In the genomic region with DNA sequence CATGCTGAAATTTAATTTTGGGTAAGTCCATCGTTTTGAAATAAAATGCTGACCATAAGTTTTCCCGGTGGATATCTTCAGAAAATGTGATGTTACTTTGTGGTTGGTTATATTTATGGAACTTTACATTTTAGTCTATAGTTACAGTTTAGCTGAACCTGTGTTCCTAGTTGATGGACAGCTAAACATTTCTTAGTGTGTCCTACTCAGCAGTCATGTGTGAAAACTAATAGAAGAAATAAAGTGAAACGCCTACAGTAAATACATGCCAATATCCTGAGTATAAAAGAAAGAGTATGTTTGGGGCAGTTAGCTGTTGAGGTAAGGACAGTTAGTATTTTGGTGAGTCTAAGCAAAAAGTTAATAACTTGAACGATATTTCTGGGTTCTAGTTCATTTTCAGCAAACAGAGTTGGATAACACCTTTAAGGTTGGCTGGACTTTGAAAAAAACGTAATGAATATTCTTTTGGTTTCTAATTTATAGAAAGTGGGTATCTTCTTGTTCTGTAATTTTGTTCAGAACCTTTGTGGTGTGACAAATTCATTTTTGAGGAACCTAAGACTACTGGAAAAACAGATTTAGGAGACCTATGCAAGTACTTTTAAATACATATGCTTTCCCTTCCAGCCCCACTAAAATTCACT, we compare ENCODE assay signal across 16 cellular contexts.
"Had no signal": no experiment of that assay in that cellular context is flagged by ENCODE, and none has a peak within 500 bp of the region (broad histone marks: within the 10 kb centered on the region; RNA-seq: fewer than 3 reads in every experiment).

No MANE protein-coding gene starts in this region.

- H3K27me3 ChIP-seq: neural progenitor cell, ovary, tibial artery, uterus had no signal

- H3K9me3 ChIP-seq: ovary, tibial artery, uterus had no signal

- H3K4me3 ChIP-seq: neural progenitor cell, ovary, tibial artery, uterus had no signal

- H3K27ac ChIP-seq: epithelial cell of prostate, neural progenitor cell, ovary, tibial artery, uterus had no signal

- H3K9ac ChIP-seq: neural progenitor cell had no signal

- H3K36me3 ChIP-seq: ovary, uterus had no signal

- H3K4me2 ChIP-seq: neural progenitor cell had no signal

- H2AFZ ChIP-seq: neural progenitor cell had no signal

- DNase-seq: activated CD4-positive, alpha-beta T cell treated with anti-CD3 and anti-CD28 coated beads, Interleukin-2, amount 50 U/mL, for 4 hours; activated naive CD4-positive, alpha-beta T cell treated with Interleukin-2 at 50 U/mL for 16 hours; activated T-cell treated with anti-CD3 and anti-CD28 coated beads for 4 hours; dermis blood vessel endothelial cell; effector memory CD8-positive, alpha-beta T cell; foreskin melanocyte; head of caudate nucleus; kidney glomerular epithelial cell; ovary; tibial artery; uterus had no signal

- ATAC-seq: activated CD4-positive, CD25-positive, alpha-beta regulatory T cell treated with anti-CD3 and anti-CD28 coated beads, Interleukin-2, amount 50 U/mL, for 24 hours; activated T-helper 17 cell treated with anti-CD3 and anti-CD28 coated beads, Interleukin-2, amount 50 U/mL, for 72 hours; effector memory CD8-positive, alpha-beta T cell; sciatic nerve had no signal
